In the genomic region with DNA sequence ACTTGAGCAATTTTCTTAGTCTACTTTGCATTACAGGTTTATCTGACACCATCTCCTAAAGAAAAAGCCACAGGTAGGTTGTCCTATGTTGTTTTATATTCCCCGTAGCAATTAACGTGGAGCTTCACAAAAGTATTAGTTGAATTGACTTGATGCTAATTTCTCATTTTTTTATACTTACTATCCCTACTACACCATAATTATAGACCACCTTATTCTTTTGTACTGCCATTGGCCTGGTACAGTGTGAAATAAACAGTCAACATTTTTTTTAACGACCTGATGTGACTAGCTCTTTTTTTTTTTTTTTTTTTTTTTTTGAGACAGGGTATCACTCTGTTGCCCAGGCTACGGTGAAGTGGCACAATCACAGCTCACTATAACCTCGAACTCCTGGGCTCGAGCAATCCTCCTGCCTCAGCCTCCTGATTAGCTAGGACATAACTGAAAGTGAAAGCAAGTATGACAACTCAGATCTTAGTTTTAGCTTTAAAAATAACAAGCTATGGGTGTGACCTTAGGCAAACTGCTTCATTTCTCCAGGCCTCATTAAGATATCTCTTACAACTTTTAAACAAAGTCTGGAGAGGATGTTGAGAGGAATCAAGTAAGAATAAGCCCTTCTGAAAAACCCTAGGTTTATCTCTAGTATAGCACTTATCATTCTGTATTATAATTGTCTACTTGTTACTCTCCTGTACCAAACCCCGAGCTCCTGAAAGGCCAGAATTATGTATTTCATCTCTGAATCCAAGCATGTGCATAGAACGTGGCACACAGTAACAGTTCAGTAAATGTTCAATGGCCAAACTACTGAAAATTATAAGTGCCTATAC, we compare ENCODE assay signal across 1 cellular context.
TF ChIP-seq lines count a peak whose summit lies in the region.

No MANE protein-coding gene starts in this region.

TF ChIP-seq in K562, 482 proteins besides CTCF, POLR2A, EP300 and RAD21 (continued from another document and continues in another):
- TF ChIP-seq, protein P1, sequence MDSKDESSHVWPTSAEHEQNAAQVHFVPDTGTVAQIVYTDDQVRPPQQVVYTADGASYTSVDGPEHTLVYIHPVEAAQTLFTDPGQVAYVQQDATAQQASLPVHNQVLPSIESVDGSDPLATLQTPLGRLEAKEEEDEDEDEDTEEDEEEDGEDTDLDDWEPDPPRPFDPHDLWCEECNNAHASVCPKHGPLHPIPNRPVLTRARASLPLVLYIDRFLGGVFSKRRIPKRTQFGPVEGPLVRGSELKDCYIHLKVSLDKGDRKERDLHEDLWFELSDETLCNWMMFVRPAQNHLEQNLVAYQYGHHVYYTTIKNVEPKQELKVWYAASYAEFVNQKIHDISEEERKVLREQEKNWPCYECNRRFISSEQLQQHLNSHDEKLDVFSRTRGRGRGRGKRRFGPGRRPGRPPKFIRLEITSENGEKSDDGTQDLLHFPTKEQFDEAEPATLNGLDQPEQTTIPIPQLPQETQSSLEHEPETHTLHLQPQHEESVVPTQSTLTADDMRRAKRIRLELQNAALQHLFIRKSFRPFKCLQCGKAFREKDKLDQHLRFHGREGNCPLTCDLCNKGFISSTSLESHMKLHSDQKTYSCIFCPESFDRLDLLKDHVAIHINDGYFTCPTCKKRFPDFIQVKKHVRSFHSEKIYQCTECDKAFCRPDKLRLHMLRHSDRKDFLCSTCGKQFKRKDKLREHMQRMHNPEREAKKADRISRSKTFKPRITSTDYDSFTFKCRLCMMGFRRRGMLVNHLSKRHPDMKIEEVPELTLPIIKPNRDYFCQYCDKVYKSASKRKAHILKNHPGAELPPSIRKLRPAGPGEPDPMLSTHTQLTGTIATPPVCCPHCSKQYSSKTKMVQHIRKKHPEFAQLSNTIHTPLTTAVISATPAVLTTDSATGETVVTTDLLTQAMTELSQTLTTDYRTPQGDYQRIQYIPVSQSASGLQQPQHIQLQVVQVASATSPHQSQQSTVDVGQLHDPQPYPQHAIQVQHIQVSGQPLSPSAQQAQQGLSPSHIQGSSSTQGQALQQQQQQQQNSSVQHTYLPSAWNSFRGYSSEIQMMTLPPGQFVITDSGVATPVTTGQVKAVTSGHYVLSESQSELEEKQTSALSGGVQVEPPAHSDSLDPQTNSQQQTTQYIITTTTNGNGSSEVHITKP (IDR thresholded peaks at IDR 0.05; ENCODE audit: partially characterized antibody): no peak
- TF ChIP-seq CSDE1 (IDR thresholded peaks at IDR 0.05) (no peak), ZNF584 (CRISPR knock-in tag; IDR thresholded peaks at IDR 0.05; ENCODE audit: low read depth) (no peak), NCOA2 (IDR thresholded peaks at IDR 0.05; ENCODE audit: partially characterized antibody in 2 of 2) (no peak), LEF1 (IDR thresholded peaks at IDR 0.05) (peak; percentile 17; the same call in 1 of the 2 replicates), ZNF197 (CRISPR knock-in tag; IDR thresholded peaks at IDR 0.05; ENCODE audit: low read depth) (no peak), SPI1 (IDR thresholded peaks at IDR 0.05; ENCODE audit: borderline replicate concordance, low read depth, low read length) (no peak), GABPB1 (CRISPR knock-in tag; IDR thresholded peaks at IDR 0.05) (0 out of 2 replicates have a peak, but pooled peaks have one; percentile 22), ZNF551 (CRISPR knock-in tag; IDR thresholded peaks at IDR 0.05) (no peak), TRIM28 (IDR thresholded peaks at IDR 0.05) (no peak), ZNF639 (CRISPR knock-in tag; conservative IDR thresholded peaks at IDR 0.05 in 1 of 2, IDR thresholded peaks at IDR 0.05 in 1 of 2) (peak in 1 of 2 experiments; percentile 28; a peak in 1 of 4 replicates), RCOR1 (IDR thresholded peaks at IDR 0.05; ENCODE audit: borderline replicate concordance in 1 of 2, low read depth in 2 of 2, low read length in 2 of 2) (peak in 1 of 2 experiments; percentile 76; a peak in 2 of 4 replicates), ZNF518B (CRISPR knock-in tag; IDR thresholded peaks at IDR 0.05) (no peak), ZFP36 (IDR thresholded peaks at IDR 0.05; ENCODE audit: low read depth, low read length, partially characterized antibody) (no peak), HIVEP1 (CRISPR knock-in tag; IDR thresholded peaks at IDR 0.05) (no peak), ATF3 (IDR thresholded peaks at IDR 0.05) (no peak), ATF3 (CRISPR knock-in tag; conservative IDR thresholded peaks at IDR 0.05) (no peak), ARID3A (IDR thresholded peaks at IDR 0.05; ENCODE audit: borderline replicate concordance, low read depth, low read length) (no peak), FOXK2 (conservative IDR thresholded peaks at IDR 0.05 in 1 of 2, IDR thresholded peaks at IDR 0.05 in 1 of 2; ENCODE audit: low read depth in 2 of 2) (peak in 1 of 2 experiments; percentile 35; a peak in 1 of 4 replicates), SETDB1 (IDR thresholded peaks at IDR 0.05; ENCODE audit: low read length) (no peak)
- TF ChIP-seq, protein P2, sequence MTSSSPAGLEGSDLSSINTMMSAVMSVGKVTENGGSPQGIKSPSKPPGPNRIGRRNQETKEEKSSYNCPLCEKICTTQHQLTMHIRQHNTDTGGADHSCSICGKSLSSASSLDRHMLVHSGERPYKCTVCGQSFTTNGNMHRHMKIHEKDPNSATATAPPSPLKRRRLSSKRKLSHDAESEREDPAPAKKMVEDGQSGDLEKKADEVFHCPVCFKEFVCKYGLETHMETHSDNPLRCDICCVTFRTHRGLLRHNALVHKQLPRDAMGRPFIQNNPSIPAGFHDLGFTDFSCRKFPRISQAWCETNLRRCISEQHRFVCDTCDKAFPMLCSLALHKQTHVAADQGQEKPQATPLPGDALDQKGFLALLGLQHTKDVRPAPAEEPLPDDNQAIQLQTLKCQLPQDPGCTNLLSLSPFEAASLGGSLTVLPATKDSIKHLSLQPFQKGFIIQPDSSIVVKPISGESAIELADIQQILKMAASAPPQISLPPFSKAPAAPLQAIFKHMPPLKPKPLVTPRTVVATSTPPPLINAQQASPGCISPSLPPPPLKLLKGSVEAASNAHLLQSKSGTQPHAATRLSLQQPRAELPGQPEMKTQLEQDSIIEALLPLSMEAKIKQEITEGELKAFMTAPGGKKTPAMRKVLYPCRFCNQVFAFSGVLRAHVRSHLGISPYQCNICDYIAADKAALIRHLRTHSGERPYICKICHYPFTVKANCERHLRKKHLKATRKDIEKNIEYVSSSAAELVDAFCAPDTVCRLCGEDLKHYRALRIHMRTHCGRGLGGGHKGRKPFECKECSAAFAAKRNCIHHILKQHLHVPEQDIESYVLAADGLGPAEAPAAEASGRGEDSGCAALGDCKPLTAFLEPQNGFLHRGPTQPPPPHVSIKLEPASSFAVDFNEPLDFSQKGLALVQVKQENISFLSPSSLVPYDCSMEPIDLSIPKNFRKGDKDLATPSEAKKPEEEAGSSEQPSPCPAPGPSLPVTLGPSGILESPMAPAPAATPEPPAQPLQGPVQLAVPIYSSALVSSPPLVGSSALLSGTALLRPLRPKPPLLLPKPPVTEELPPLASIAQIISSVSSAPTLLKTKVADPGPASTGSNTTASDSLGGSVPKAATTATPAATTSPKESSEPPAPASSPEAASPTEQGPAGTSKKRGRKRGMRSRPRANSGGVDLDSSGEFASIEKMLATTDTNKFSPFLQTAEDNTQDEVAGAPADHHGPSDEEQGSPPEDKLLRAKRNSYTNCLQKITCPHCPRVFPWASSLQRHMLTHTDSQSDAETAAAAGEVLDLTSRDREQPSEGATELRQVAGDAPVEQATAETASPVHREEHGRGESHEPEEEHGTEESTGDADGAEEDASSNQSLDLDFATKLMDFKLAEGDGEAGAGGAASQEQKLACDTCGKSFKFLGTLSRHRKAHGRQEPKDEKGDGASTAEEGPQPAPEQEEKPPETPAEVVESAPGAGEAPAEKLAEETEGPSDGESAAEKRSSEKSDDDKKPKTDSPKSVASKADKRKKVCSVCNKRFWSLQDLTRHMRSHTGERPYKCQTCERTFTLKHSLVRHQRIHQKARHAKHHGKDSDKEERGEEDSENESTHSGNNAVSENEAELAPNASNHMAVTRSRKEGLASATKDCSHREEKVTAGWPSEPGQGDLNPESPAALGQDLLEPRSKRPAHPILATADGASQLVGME (CRISPR knock-in tag; IDR thresholded peaks at IDR 0.05): no peak
- TF ChIP-seq, protein P3, sequence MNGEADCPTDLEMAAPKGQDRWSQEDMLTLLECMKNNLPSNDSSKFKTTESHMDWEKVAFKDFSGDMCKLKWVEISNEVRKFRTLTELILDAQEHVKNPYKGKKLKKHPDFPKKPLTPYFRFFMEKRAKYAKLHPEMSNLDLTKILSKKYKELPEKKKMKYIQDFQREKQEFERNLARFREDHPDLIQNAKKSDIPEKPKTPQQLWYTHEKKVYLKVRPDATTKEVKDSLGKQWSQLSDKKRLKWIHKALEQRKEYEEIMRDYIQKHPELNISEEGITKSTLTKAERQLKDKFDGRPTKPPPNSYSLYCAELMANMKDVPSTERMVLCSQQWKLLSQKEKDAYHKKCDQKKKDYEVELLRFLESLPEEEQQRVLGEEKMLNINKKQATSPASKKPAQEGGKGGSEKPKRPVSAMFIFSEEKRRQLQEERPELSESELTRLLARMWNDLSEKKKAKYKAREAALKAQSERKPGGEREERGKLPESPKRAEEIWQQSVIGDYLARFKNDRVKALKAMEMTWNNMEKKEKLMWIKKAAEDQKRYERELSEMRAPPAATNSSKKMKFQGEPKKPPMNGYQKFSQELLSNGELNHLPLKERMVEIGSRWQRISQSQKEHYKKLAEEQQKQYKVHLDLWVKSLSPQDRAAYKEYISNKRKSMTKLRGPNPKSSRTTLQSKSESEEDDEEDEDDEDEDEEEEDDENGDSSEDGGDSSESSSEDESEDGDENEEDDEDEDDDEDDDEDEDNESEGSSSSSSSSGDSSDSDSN (IDR thresholded peaks at IDR 0.05; ENCODE audit: borderline replicate concordance in 1 of 2, low read depth in 2 of 2, low read length in 2 of 2): no peak
- TF ChIP-seq, protein P4, sequence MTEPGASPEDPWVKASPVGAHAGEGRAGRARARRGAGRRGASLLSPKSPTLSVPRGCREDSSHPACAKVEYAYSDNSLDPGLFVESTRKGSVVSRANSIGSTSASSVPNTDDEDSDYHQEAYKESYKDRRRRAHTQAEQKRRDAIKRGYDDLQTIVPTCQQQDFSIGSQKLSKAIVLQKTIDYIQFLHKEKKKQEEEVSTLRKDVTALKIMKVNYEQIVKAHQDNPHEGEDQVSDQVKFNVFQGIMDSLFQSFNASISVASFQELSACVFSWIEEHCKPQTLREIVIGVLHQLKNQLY (CRISPR knock-in tag; conservative IDR thresholded peaks at IDR 0.05): no peak
